8 cellular contexts compared by ENCODE assay signal in the genomic region with DNA sequence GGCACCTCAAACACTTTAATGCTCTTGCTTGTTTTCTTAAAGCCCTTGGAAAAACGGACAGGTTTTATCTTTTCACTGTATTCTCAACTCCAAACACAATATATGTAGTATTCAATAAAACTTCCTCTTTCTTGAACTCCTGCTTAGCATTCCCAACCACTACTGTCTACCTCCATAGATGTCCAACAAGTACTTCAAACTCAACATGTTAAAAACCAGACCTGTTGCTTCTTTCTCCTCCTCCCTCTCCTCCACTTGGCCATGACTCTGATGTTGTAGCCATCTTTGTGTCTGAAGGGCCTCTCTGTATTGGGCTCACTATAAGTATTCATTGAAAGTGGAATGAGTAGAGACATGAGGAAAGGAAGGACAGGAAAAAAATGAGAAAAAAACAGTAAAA. TPM values are rescaled to one million over a fixed set of nuclear protein-coding genes. Genes with fewer than 3 reads are reported as not detected.
"Had no signal": no experiment of that assay in that cellular context is flagged by ENCODE, and none has a peak within 500 bp of the region (broad histone marks: within the 10 kb centered on the region; RNA-seq: fewer than 3 reads in every experiment).

No MANE protein-coding gene starts in this region.

- H3K4me3 ChIP-seq: HAP-1 had no signal

- H3K36me3 ChIP-seq: HAP-1 had no signal

- H3K4me3 Mint-ChIP-seq: IgD-negative memory B cell had no signal

- H3K9me3 Mint-ChIP-seq: IgD-negative memory B cell had no signal

- FAIRE-seq: HTR-8/SVneo had no signal

- ATAC-seq: HCT116 had no signal

- DNase-seq: GOT3, H7, KBM-7 had no signal

- H3K4me1 ChIP-seq: HAP-1 had no signal

- H3K27ac Mint-ChIP-seq: IgD-negative memory B cell had no signal

- H3K36me3 Mint-ChIP-seq: IgD-negative memory B cell had no signal

RNA-seq across cellular contexts. Expression of gene COL17A1, which starts 16.2 kb away (rescaled TPM):
- total RNA-seq: H4 had no signal
- polyA plus RNA-seq: IgD-negative memory B cell had no signal
